ENCODE assay signal across 23 cellular contexts in the genomic region with DNA sequence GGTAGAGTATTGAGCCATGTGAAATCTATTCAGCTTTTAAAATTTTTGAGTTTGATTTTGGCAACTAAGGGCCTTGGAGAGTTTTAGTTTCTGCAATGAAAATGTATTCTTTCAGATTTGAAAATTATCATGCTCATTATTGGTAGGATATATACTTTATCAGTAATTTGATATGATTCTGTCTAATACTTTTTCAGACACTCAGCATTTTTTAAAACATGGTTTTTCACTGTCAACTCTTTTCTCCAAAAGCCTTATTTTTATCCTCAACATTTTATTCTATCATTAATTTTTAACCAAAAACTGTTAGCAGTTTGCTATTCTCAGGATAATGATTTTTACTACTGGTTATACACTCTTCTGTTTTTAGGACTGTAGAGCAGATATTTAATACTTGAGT.
"Had no signal": no experiment of that assay in that cellular context is flagged by ENCODE, and none has a peak within 500 bp of the region (broad histone marks: within the 10 kb centered on the region; RNA-seq: fewer than 3 reads in every experiment).

No MANE protein-coding gene starts in this region.

- H3K36me3 ChIP-seq: colonic mucosa, esophagus squamous epithelium, lower lobe of right lung, sigmoid colon, stomach, tibial nerve, upper lobe of left lung had no signal

- FAIRE-seq: endothelial cell of umbilical vein, frontal cortex, keratinocyte had no signal

- H3K9ac ChIP-seq: parathyroid adenoma had no signal

- H3K27ac Mint-ChIP-seq: dendritic cell treated with granulocyte-macrophage colony-stimulating factor and Interleukin-4, amounts not matched to agents 40 ng/mL and 50 ng/mL, for 4 days; natural killer cell; progenitor cell of endocrine pancreas; stimulated activated effector memory CD8-positive, alpha-beta T cell treated with anti-CD3 and anti-CD28 coated beads, Interleukin-12 subunit alpha, Interleukin-12 subunit beta, amount 100 ng/mL, for 72 hours had no signal

- DNase-seq: cerebellar nuclear complex; colonic mucosa; effector CD8-positive, alpha-beta T cell; erythroblast; esophagus squamous epithelium; left ventricle myocardium superior; lower lobe of right lung; natural killer cell; sigmoid colon; stimulated activated CD4-positive, alpha-beta T cell treated with anti-CD3 and anti-CD28 coated beads, Interleukin-2, amount 100 ng/mL, for 24 hours; stimulated activated CD4-positive, alpha-beta T cell treated with anti-CD3 and anti-CD28 coated beads, Interleukin-4, amount 100 ng/mL, for 24 hours; stimulated activated naive CD4-positive, alpha-beta T cell treated with Interleukin-2 at 50 U/mL for 16 hours; stomach; testis; upper lobe of left lung had no signal

- H3K27me3 ChIP-seq: colonic mucosa, esophagus squamous epithelium, sigmoid colon, stomach, testis, tibial nerve, upper lobe of left lung had no signal

- H3K4me1 ChIP-seq: parathyroid adenoma had no signal

- H3K27ac ChIP-seq: colonic mucosa, esophagus squamous epithelium, lower lobe of right lung, parathyroid adenoma, sigmoid colon, stomach, testis, tibial nerve, upper lobe of left lung had no signal

- H3K36me3 Mint-ChIP-seq: natural killer cell had no signal

- H2AFZ ChIP-seq: parathyroid adenoma had no signal

- ATAC-seq: left ventricle myocardium superior; lower lobe of right lung; natural killer cell; stimulated activated effector memory CD8-positive, alpha-beta T cell treated with anti-CD3 and anti-CD28 coated beads, Interleukin-12 subunit alpha, Interleukin-12 subunit beta, amount 100 ng/mL, for 72 hours had no signal

- H3K27me3 Mint-ChIP-seq: dendritic cell treated with granulocyte-macrophage colony-stimulating factor and Interleukin-4, amounts not matched to agents 40 ng/mL and 50 ng/mL, for 4 days; progenitor cell of endocrine pancreas had no signal

- H3K4me3 Mint-ChIP-seq: dendritic cell treated with granulocyte-macrophage colony-stimulating factor and Interleukin-4, amounts not matched to agents 40 ng/mL and 50 ng/mL, for 4 days; natural killer cell; stimulated activated effector memory CD8-positive, alpha-beta T cell treated with anti-CD3 and anti-CD28 coated beads, Interleukin-12 subunit alpha, Interleukin-12 subunit beta, amount 100 ng/mL, for 72 hours had no signal

- H3K9me3 ChIP-seq: colonic mucosa, esophagus squamous epithelium, lower lobe of right lung, sigmoid colon, stomach, testis, tibial nerve, upper lobe of left lung had no signal

- H3K4me3 ChIP-seq: colonic mucosa, esophagus squamous epithelium, lower lobe of right lung, sigmoid colon, stomach, testis, tibial nerve, upper lobe of left lung had no signal
